In genomic region chr12:27201169-27201568, GRCh38 we compare ENCODE assay signal across 1 cellular context.
A peak's percentile ranks its signal among the peaks of the same experiment; 100 is the strongest.
TF ChIP-seq lines count a peak whose summit lies in the region.

No MANE protein-coding gene starts in this region.

TF ChIP-seq in K562, 482 proteins besides CTCF, POLR2A, EP300 and RAD21:
- TF ChIP-seq, protein P1, sequence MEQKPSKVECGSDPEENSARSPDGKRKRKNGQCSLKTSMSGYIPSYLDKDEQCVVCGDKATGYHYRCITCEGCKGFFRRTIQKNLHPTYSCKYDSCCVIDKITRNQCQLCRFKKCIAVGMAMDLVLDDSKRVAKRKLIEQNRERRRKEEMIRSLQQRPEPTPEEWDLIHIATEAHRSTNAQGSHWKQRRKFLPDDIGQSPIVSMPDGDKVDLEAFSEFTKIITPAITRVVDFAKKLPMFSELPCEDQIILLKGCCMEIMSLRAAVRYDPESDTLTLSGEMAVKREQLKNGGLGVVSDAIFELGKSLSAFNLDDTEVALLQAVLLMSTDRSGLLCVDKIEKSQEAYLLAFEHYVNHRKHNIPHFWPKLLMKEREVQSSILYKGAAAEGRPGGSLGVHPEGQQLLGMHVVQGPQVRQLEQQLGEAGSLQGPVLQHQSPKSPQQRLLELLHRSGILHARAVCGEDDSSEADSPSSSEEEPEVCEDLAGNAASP (IDR thresholded peaks at IDR 0.05): no peak
- TF ChIP-seq, protein P2, sequence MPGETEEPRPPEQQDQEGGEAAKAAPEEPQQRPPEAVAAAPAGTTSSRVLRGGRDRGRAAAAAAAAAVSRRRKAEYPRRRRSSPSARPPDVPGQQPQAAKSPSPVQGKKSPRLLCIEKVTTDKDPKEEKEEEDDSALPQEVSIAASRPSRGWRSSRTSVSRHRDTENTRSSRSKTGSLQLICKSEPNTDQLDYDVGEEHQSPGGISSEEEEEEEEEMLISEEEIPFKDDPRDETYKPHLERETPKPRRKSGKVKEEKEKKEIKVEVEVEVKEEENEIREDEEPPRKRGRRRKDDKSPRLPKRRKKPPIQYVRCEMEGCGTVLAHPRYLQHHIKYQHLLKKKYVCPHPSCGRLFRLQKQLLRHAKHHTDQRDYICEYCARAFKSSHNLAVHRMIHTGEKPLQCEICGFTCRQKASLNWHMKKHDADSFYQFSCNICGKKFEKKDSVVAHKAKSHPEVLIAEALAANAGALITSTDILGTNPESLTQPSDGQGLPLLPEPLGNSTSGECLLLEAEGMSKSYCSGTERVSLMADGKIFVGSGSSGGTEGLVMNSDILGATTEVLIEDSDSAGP (CRISPR knock-in tag; IDR thresholded peaks at IDR 0.05): no peak
- TF ChIP-seq ZBTB40 (IDR thresholded peaks at IDR 0.05) (peak; percentile 65), ZBTB40 (CRISPR knock-in tag; IDR thresholded peaks at IDR 0.05) (no peak), FOXK1 (CRISPR knock-in tag; IDR thresholded peaks at IDR 0.05; ENCODE audit: borderline replicate concordance) (no peak)
